ENCODE assay signal across 7 cellular contexts in genomic region chr3:159763466-159764210, GRCh38.
DNase-seq lines count a peak whose midpoint lies in the region; ATAC-seq and TF ChIP-seq lines count a peak whose summit lies in the region.

No MANE protein-coding gene starts in this region.

- H3K36me3 ChIP-seq in Peyer's patch (no peaks in the 10 kb centered on the region), smooth muscle cell (ENCODE audit: low read depth) (no peaks in the 10 kb centered on the region)

- peaks cover 27% of the 10 kb centered on the region for H3K79me2 ChIP-seq in smooth muscle cell (ENCODE audit: low read depth)

- H3K9me3 ChIP-seq in Peyer's patch (no peaks in the 10 kb centered on the region), smooth muscle cell (replicated peaks; ENCODE audit: low read depth) (no peaks in the 10 kb centered on the region)

- H3K4me3 ChIP-seq in Peyer's patch (peak overlapping the region; percentile 47 to 73 (median 62)), smooth muscle cell (peak overlapping the region; percentile 90)

- DNase-seq in GM04504 (ENCODE audit: low read depth) (peak; percentile 65), HuH-7.5 (ENCODE audit: low spot score) (peak; percentile 73), Peyer's patch (peak in 2 of 3 donors; percentile 67 to 78), caudate nucleus (lab: John Stamatoyannopoulos, UW) (peak in 55 of 61 donors; percentile 27 to 89 (median 70)), iris pigment epithelial cell (ENCODE audit: low read depth) (peak; percentile 84), smooth muscle cell (lab: John Stamatoyannopoulos, UW; ENCODE audit: unreplicated experiment) (peak; percentile 93)

- no peaks in the 10 kb centered on the region for H3K27me3 ChIP-seq in Peyer's patch
- no peaks in the 10 kb centered on the region for H3K27me3 ChIP-seq in smooth muscle cell (ENCODE audit: low read depth)

- peak; percentile 79 for ATAC-seq in GM21723 (IDR thresholded peaks at IDR 0.05; ENCODE audit: unreplicated experiment)

- H3K4me1 ChIP-seq in Peyer's patch, result peaks cover 0 to 33% (median 2%) of the 10 kb centered on the region in 4 donors
- H3K4me1 ChIP-seq in smooth muscle cell (ENCODE audit: low read depth), result peaks cover 10% of the 10 kb centered on the region

- no peak overlapping the region for H2AFZ ChIP-seq in smooth muscle cell (ENCODE audit: low read depth)

- TF ChIP-seq CTCF in Peyer's patch (IDR thresholded peaks at IDR 0.05) (peak in 4 of 6 experiments; percentile 9 to 58 (median 50)), smooth muscle cell (IDR thresholded peaks at IDR 0.05; ENCODE audit: borderline replicate concordance, insufficient read depth, poor library complexity, severe bottlenecking) (no peak)

- peak overlapping the region; percentile 74 to 95 (median 79) for H3K27ac ChIP-seq in Peyer's patch
- H3K27ac ChIP-seq in caudate nucleus (ENCODE audit: low read depth, low read length), result peak overlapping the region; percentile 90
- H3K27ac ChIP-seq in smooth muscle cell (ENCODE audit: low read depth), result peak overlapping the region; percentile 96

- WGBS in smooth muscle cell (ENCODE audit: low lambda C conversion rate), result 1% methylated on average over 47 of the region's 75 CpGs

- H3K4me2 ChIP-seq in smooth muscle cell, result peak overlapping the region; percentile 88

- peaks cover 8% of the 10 kb centered on the region for H3F3A ChIP-seq in smooth muscle cell (ENCODE audit: low read depth)

- H3K9ac ChIP-seq in smooth muscle cell (ENCODE audit: low read depth), result peak overlapping the region; percentile 99

- peaks cover 29% of the 10 kb centered on the region for H4K20me1 ChIP-seq in smooth muscle cell (ENCODE audit: low read depth)

- peak; percentile 32 to 36 for TF ChIP-seq POLR2A in Peyer's patch (IDR thresholded peaks at IDR 0.05)

Comparison
In these comparisons a context has a peak if more than half of its experiments do, and no peak if none do; other contexts are left out.
1. Peak in every context shown above with its lines: DNase-seq, ATAC-seq, H3K4me3 ChIP-seq and H3K27ac ChIP-seq.